Comparison of ENCODE assay signal across 8 cellular contexts in genomic region chr6:34657037-34657306, GRCh38. TPM values are rescaled to one million over a fixed set of nuclear protein-coding genes. Genes with fewer than 3 reads are reported as not detected.
DNase-seq lines count a peak whose midpoint lies in the region; ATAC-seq and TF ChIP-seq lines count a peak whose summit lies in the region.

No MANE protein-coding gene starts in this region.

- peak overlapping the region; percentile 29 to 61 for H3K4me3 ChIP-seq in Panc1 (ENCODE audit: low read depth in 2 of 2, low read length in 2 of 2)
- peak overlapping the region; percentile 50 for H3K4me3 ChIP-seq in epithelial cell of proximal tubule (ENCODE audit: low read depth, low read length)
- H3K4me3 ChIP-seq in gastrocnemius medialis: peak overlapping the region; percentile 51 to 60 (median 58)

- H3K27ac ChIP-seq in Panc1 (ENCODE audit: low read length) (peak overlapping the region; percentile 93), gastrocnemius medialis (peak overlapping the region; percentile 92 to 97 (median 94))

- BruUV-seq in Panc1 (replicated peaks; lab: Mats Ljungman, UMichigan): no TSS peak

- H3K4me1 ChIP-seq in Panc1 (ENCODE audit: control insufficient read depth, insufficient read depth, low read length) (peaks cover 30% of the 10 kb centered on the region), gastrocnemius medialis (peaks cover 55 to 57% of the 10 kb centered on the region in 2 donors)

- DNase-seq in G401 (ENCODE audit: low spot score): peak; percentile 92
- DNase-seq in Panc1 (ENCODE audit: low read depth, low spot score): no peak
- DNase-seq in epithelial cell of proximal tubule (ENCODE audit: low read depth): no peak
- peak in 1 of 2 donors; percentile 14 for DNase-seq in gastrocnemius medialis
- DNase-seq in NCI-H1048 (lab: John Stamatoyannopoulos, UW): no peak
- no peak for DNase-seq in hypothalamus (lab: John Stamatoyannopoulos, UW)
- no peak for DNase-seq in AML-193 (lab: John Stamatoyannopoulos, UW)

- CTCF ChIA-PET in Panc1 (lab: Charles Lee): no interaction called here

- TF ChIP-seq POLR2A in gastrocnemius medialis (IDR thresholded peaks at IDR 0.05): no peak

- H3K36me3 ChIP-seq in Panc1 (ENCODE audit: control insufficient read depth, insufficient read depth, low read length): no peaks in the 10 kb centered on the region
- no peaks in the 10 kb centered on the region for H3K36me3 ChIP-seq in gastrocnemius medialis

- no peak for TF ChIP-seq CTCF in Panc1 (IDR thresholded peaks at IDR 0.05)
- TF ChIP-seq CTCF in epithelial cell of proximal tubule (conservative IDR thresholded peaks at IDR 0.05; ENCODE audit: low read depth, low read length): no peak
- TF ChIP-seq CTCF in gastrocnemius medialis (IDR thresholded peaks at IDR 0.05 in 4 of 5, conservative IDR thresholded peaks at IDR 0.05 in 1 of 5): no peak

- in situ Hi-C loops in G401 (cut with HindIII; ENCODE audit: low sequenced_read_pairs): no loop called here
- in situ Hi-C loops in Panc1 (cut with HindIII; ENCODE audit: low pct_unique_long_range_greater_than_20kb, low sequenced_read_pairs): no loop called here
- in situ Hi-C loops in gastrocnemius medialis (cut with MboI; ENCODE audit: low sequenced_read_pairs in 4 of 4): no loop called here

- POLR2A ChIA-PET in Panc1 (lab: Charles Lee): no interaction called here

- H3K9me3 ChIP-seq in Panc1 (ENCODE audit: control insufficient read depth, insufficient read depth, low read depth, low read length) (no peaks in the 10 kb centered on the region), gastrocnemius medialis (no peaks in the 10 kb centered on the region)

- intact Hi-C loops in Panc1 (cut with micrococcal nuclease; ENCODE audit: unreplicated experiment) (no loop called here), gastrocnemius medialis (cut with DNase I; ENCODE audit: low total_unique reads) (loop anchor here (1.0 to 5.0 kb wide), 3 partner anchors 38 to 410 kb away; partner anchors contain the start of genes SMIM29 and SNRPC)

- H3K27me3 ChIP-seq in Panc1 (ENCODE audit: control insufficient read depth, insufficient read depth, low read length) (no peaks in the 10 kb centered on the region), gastrocnemius medialis (no peaks in the 10 kb centered on the region)

- ATAC-seq in Panc1 (no peak), gastrocnemius medialis (no peak), HG03196 (IDR thresholded peaks at IDR 0.05; ENCODE audit: unreplicated experiment) (no peak)

RNA-seq across cellular contexts. Expression of gene ILRUN, which starts 39.6 kb away (rescaled TPM):
- 39.3 and 51.4 TPM in 2 replicates for total RNA-seq in G401 (2014; rRNA removed; shearing (Covaris generic))
- total RNA-seq in Panc1 (2021; ENCODE audit: unreplicated experiment) (62.8 TPM), epithelial cell of proximal tubule (22.0 and 29.8 TPM in 2 replicates), gastrocnemius medialis (100 to 1,000 TPM; 136 to 252 (median 169) TPM)
- 40.5 TPM for polyA plus RNA-seq in Panc1 (2012; ENCODE audit: insufficient read length)
